In genomic region chr2:235220331-235220730, GRCh38 we compare ENCODE assay signal across 17 cellular contexts.
DNase-seq lines count a peak whose midpoint lies in the region; ATAC-seq and TF ChIP-seq lines count a peak whose summit lies in the region.
"Had no signal": no experiment of that assay in that cellular context is flagged by ENCODE, and none has a peak within 500 bp of the region (broad histone marks: within the 10 kb centered on the region; RNA-seq: fewer than 3 reads in every experiment).

No MANE protein-coding gene starts in this region.

- no peak overlapping the region for H3K4me3 ChIP-seq in BLaER1 treated with 17β-estradiol and CSF1 and Interleukin-3, amounts not matched to agents 10 nM and 100 nM
- H3K4me3 ChIP-seq: GM12878, GM23248 had no signal

- no peak for TF ChIP-seq CTCF in type B pancreatic cell (conservative IDR thresholded peaks at IDR 0.05)
- TF ChIP-seq CTCF in GM13977 (IDR thresholded peaks at IDR 0.05; ENCODE audit: extremely low read depth, insufficient read depth, missing control alignments), result no peak

- ATAC-seq in HG03571 (IDR thresholded peaks at IDR 0.05; ENCODE audit: unreplicated experiment) (no peak), GM19467 (IDR thresholded peaks at IDR 0.05; ENCODE audit: unreplicated experiment) (no peak)
- ATAC-seq: GM12878 had no signal

- H3K27ac ChIP-seq in BLaER1 treated with 17β-estradiol and CSF1 and Interleukin-3, amounts not matched to agents 10 nM and 100 nM, result no peak overlapping the region
- H3K27ac ChIP-seq: GM23248 had no signal

- H3K4me1 Mint-ChIP-seq in type B pancreatic cell (ENCODE audit: unreplicated experiment), result peaks cover 3% of the 10 kb centered on the region
- H3K4me1 Mint-ChIP-seq: CD14-positive monocyte; CD8-positive, alpha-beta memory T cell had no signal

- peaks cover 9% of the 10 kb centered on the region for H3K27me3 Mint-ChIP-seq in type B pancreatic cell

- H3K27me3 ChIP-seq in BLaER1 treated with 17β-estradiol and CSF1 and Interleukin-3, amounts not matched to agents 10 nM and 100 nM, result no peaks in the 10 kb centered on the region

- H3K4me1 ChIP-seq in BLaER1 treated with 17β-estradiol and CSF1 and Interleukin-3, amounts not matched to agents 10 nM and 100 nM, result peaks cover 9 to 28% (median 17%) of the 10 kb centered on the region in 10 experiments; a peak in 18 of 20 replicates

- no peak overlapping the region for H3K4me3 Mint-ChIP-seq in type B pancreatic cell
- H3K4me3 Mint-ChIP-seq: CD14-positive monocyte; CD4-positive, alpha-beta T cell; CD8-positive, alpha-beta memory T cell had no signal

- H3K36me3 ChIP-seq in BLaER1 treated with 17β-estradiol and CSF1 and Interleukin-3, amounts not matched to agents 10 nM and 100 nM, result no peaks in the 10 kb centered on the region

- H3K27ac Mint-ChIP-seq in type B pancreatic cell, result no peak overlapping the region
- H3K27ac Mint-ChIP-seq: CD4-positive, alpha-beta T cell; CD8-positive, alpha-beta memory T cell had no signal

- in situ Hi-C loops in GM13977 (cut with MboI; ENCODE audit: low pct_unique_long_range_greater_than_20kb, low sequenced_read_pairs, unreplicated experiment), result no loop called here

- peaks cover 0 to 20% (median 3%) of the 10 kb centered on the region in 11 experiments; a peak in 7 of 22 replicates for H3K9me3 ChIP-seq in BLaER1 treated with 17β-estradiol and CSF1 and Interleukin-3, amounts not matched to agents 10 nM and 100 nM (replicated peaks in 1 of 11)

- H4K20me1 ChIP-seq in BLaER1 treated with 17β-estradiol and CSF1 and Interleukin-3, amounts not matched to agents 10 nM and 100 nM, result no peaks in the 10 kb centered on the region

- no peaks in the 10 kb centered on the region for H3K9me3 Mint-ChIP-seq in type B pancreatic cell
- H3K9me3 Mint-ChIP-seq: CD4-positive, alpha-beta T cell; CD8-positive, alpha-beta memory T cell had no signal

- H3K9ac ChIP-seq in BLaER1 treated with 17β-estradiol and CSF1 and Interleukin-3, amounts not matched to agents 10 nM and 100 nM, result no peak overlapping the region
- H3K9ac ChIP-seq: GM23248 had no signal

- peak overlapping the region in 6 of 11 experiments; percentile 1 to 45 (median 26); a peak in 3 of 22 replicates for H3K4me2 ChIP-seq in BLaER1 treated with 17β-estradiol and CSF1 and Interleukin-3, amounts not matched to agents 10 nM and 100 nM

- DNase-seq in islet precursor cell, result peak; percentile 43
- DNase-seq in type B pancreatic cell (ENCODE audit: extremely low spot score, unreplicated experiment), result peak; percentile 51
- no peak for DNase-seq in GM13977 (ENCODE audit: low spot score)
- DNase-seq: CD4-positive, alpha-beta T cell; CD8-positive, alpha-beta memory T cell; DMS 273 treated with DMSO at 0.1 percent for 48 hours; DMS79; EL; GDM1; GM23248; H7; HCEC 1CT had no signal

- no peaks in the 10 kb centered on the region for H3K36me3 Mint-ChIP-seq in type B pancreatic cell
- H3K36me3 Mint-ChIP-seq: CD14-positive monocyte; CD8-positive, alpha-beta memory T cell had no signal
